ENCODE assay signal across 8 cellular contexts in genomic region chr1:116232989-116233514, GRCh38.
DNase-seq lines count a peak whose midpoint lies in the region; TF ChIP-seq lines count a peak whose summit lies in the region.

No MANE protein-coding gene starts in this region.

- TF ChIP-seq CTCF in A673 (conservative IDR thresholded peaks at IDR 0.05; ENCODE audit: low read depth, low read length) (no peak; the same call in 1 of the 2 replicates), GM12872 (IDR thresholded peaks at IDR 0.05; ENCODE audit: insufficient read depth, low read depth, low read length) (peak; percentile 11; the same call in 1 of the 3 replicates), MM.1S (IDR thresholded peaks at IDR 0.05; ENCODE audit: low read length) (no peak)

- peak overlapping the region; percentile 59 for H3K27ac ChIP-seq in A673 (ENCODE audit: low read depth, low read length, poor library complexity, severe bottlenecking)
- H3K27ac ChIP-seq in MM.1S (ENCODE audit: low read length) = no peak overlapping the region

- no peak overlapping the region for H3K9ac ChIP-seq in MM.1S (ENCODE audit: low read length)

- no peaks in the 10 kb centered on the region for H3K9me2 ChIP-seq in MM.1S (replicated peaks; ENCODE audit: insufficient read depth, low read length)

- no peaks in the 10 kb centered on the region for H3F3A ChIP-seq in MM.1S (ENCODE audit: insufficient read depth, low read length)

- CTCF ChIA-PET in A673 (lab: Charles Lee) = interaction anchor here (1.2 kb wide), 1 partner anchor 252 kb away, joined by 6 read pairs; no protein-coding TSS in a partner anchor

- BruUV-seq in A673 (replicated peaks; lab: Mats Ljungman, UMichigan) = no TSS peak

- H3K4me3 ChIP-seq in A673 (ENCODE audit: low read depth, low read length, poor library complexity, severe bottlenecking) = no peak overlapping the region
- no peak overlapping the region for H3K4me3 ChIP-seq in MM.1S (ENCODE audit: low read length)

- H3K36me3 ChIP-seq in A673 (ENCODE audit: insufficient read depth, low read length, poor library complexity, severe bottlenecking) (no peaks in the 10 kb centered on the region), MM.1S (replicated peaks; ENCODE audit: insufficient read depth, low read length) (no peaks in the 10 kb centered on the region)

- no peaks in the 10 kb centered on the region for H4K20me1 ChIP-seq in MM.1S (ENCODE audit: insufficient read depth, low read length)

- intact Hi-C loops in A673 (cut with micrococcal nuclease; ENCODE audit: unreplicated experiment) = no loop called here

- H3K9me3 ChIP-seq in A673 (ENCODE audit: low read depth, low read length, poor library complexity, severe bottlenecking) (no peaks in the 10 kb centered on the region), MM.1S (replicated peaks; ENCODE audit: insufficient read depth, low read length) (no peaks in the 10 kb centered on the region)

- H3K79me2 ChIP-seq in MM.1S (ENCODE audit: low read length) = no peaks in the 10 kb centered on the region

- DNase-seq in A673 (ENCODE audit: low spot score) (peak; percentile 89), NCI-H69 (lab: John Stamatoyannopoulos, UW) (peak; percentile 90), globus pallidus (ENCODE audit: low spot score) (peak; percentile 8), NCI-H446 (lab: John Stamatoyannopoulos, UW) (no peak), MM.1S (no peak), OCI-M1 (lab: John Stamatoyannopoulos, UW) (no peak), RKO (ENCODE audit: low spot score) (no peak)

- H3K4me2 ChIP-seq in MM.1S (ENCODE audit: low read depth, low read length) = no peak overlapping the region

- POLR2A ChIA-PET in A673 (lab: Charles Lee; ENCODE audit: low non-redundant PET) = no interaction called here

- H3K27me3 ChIP-seq in A673 (replicated peaks; ENCODE audit: insufficient read depth, low read depth, low read length, poor library complexity) = no peaks in the 10 kb centered on the region
- no peaks in the 10 kb centered on the region for H3K27me3 ChIP-seq in MM.1S (replicated peaks; ENCODE audit: insufficient read depth, low read length)

- H2AFZ ChIP-seq in MM.1S (ENCODE audit: low read length) = no peak overlapping the region

- H3K4me1 ChIP-seq in A673 (ENCODE audit: insufficient read depth, low read length, poor library complexity, severe bottlenecking) (peaks cover 40% of the 10 kb centered on the region), MM.1S (ENCODE audit: low read length) (no peaks in the 10 kb centered on the region)

Comparison
In these comparisons a context has a peak if more than half of its experiments do, and no peak if none do; other contexts are left out.
1. DNase-seq: peak in A673 (single experiment), NCI-H69 (single experiment) and globus pallidus (single experiment); none in NCI-H446 (0 of 2), MM.1S (single experiment), OCI-M1 (single experiment) and RKO (single experiment).